In the genomic region with DNA sequence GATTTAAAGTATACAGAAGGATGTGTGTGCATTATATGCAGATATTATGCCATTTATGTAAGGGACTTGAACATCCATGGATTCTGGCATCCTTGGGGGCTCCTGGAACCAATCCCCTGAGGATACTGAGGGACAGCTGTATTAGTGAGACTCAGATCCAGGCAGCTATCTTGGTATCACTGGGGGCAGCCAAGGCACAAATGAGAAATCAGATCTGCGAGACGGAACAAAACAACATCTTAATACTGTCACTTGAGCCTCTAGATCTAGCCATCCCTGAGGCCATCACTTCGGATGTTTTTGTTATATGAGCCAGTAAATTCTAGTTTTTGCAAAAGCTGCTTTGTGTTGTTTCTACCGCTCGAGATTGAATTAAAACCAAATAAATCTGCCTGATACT, we compare ENCODE assay signal across 14 cellular contexts.
"Had no signal": no experiment of that assay in that cellular context is flagged by ENCODE, and none has a peak within 500 bp of the region (broad histone marks: within the 10 kb centered on the region; RNA-seq: fewer than 3 reads in every experiment).

No MANE protein-coding gene starts in this region.

- H3K9me3 ChIP-seq: esophagus muscularis mucosa, tibial nerve had no signal

- H3K27ac Mint-ChIP-seq: activated B cell treated with CpG ODN at 0.5 μM for 24 hours; activated CD8-positive, alpha-beta memory T cell treated with anti-CD3 and anti-CD28 coated beads, Interleukin-2, amount 10 ng/mL, durations not matched to agents 7 days and 5 days; activated CD8-positive, alpha-beta T cell treated with anti-CD3 and anti-CD28 coated beads, Interleukin-2, amount 10 ng/mL, durations not matched to agents 7 days and 5 days; naive B cell had no signal

- H3K4me3 Mint-ChIP-seq: activated B cell treated with CpG ODN at 0.5 μM for 24 hours; activated CD8-positive, alpha-beta memory T cell treated with anti-CD3 and anti-CD28 coated beads, Interleukin-2, amount 10 ng/mL, durations not matched to agents 7 days and 5 days; activated CD8-positive, alpha-beta T cell treated with anti-CD3 and anti-CD28 coated beads, Interleukin-2, amount 10 ng/mL, durations not matched to agents 7 days and 5 days; naive B cell; neural crest cell had no signal

- ATAC-seq: activated CD8-positive, alpha-beta memory T cell treated with anti-CD3 and anti-CD28 coated beads, Interleukin-2, amount 10 ng/mL, durations not matched to agents 7 days and 5 days; activated CD8-positive, alpha-beta T cell treated with anti-CD3 and anti-CD28 coated beads, Interleukin-2, amount 10 ng/mL, durations not matched to agents 7 days and 5 days; foreskin keratinocyte; left cardiac atrium; right cardiac atrium had no signal

- H3K36me3 ChIP-seq: esophagus muscularis mucosa, tibial nerve had no signal

- H3K4me1 Mint-ChIP-seq: activated B cell treated with CpG ODN at 0.5 μM for 24 hours; activated CD8-positive, alpha-beta memory T cell treated with anti-CD3 and anti-CD28 coated beads, Interleukin-2, amount 10 ng/mL, durations not matched to agents 7 days and 5 days; naive B cell had no signal

- H3K27me3 ChIP-seq: foreskin keratinocyte had no signal

- H3K4me3 ChIP-seq: esophagus muscularis mucosa, tibial nerve had no signal

- H3K27ac ChIP-seq: esophagus muscularis mucosa, foreskin keratinocyte had no signal

- DNase-seq: activated B cell treated with CpG ODN at 0.5 μM for 24 hours; activated CD8-positive, alpha-beta memory T cell treated with anti-CD3 and anti-CD28 coated beads, Interleukin-2, amount 10 ng/mL, durations not matched to agents 7 days and 5 days; activated CD8-positive, alpha-beta T cell treated with anti-CD3 and anti-CD28 coated beads, Interleukin-2, amount 10 ng/mL, durations not matched to agents 7 days and 5 days; activated naive CD4-positive, alpha-beta T cell; dermis blood vessel endothelial cell; effector CD4-positive, alpha-beta T cell; foreskin keratinocyte; left cardiac atrium; mammary epithelial cell; naive B cell had no signal

- H3K36me3 Mint-ChIP-seq: activated CD8-positive, alpha-beta memory T cell treated with anti-CD3 and anti-CD28 coated beads, Interleukin-2, amount 10 ng/mL, durations not matched to agents 7 days and 5 days; naive B cell had no signal

- H3K9me3 Mint-ChIP-seq: activated B cell treated with CpG ODN at 0.5 μM for 24 hours, naive B cell, neural crest cell had no signal

- H3K4me1 ChIP-seq: esophagus muscularis mucosa, foreskin keratinocyte had no signal
